8 cellular contexts compared by ENCODE assay signal in genomic region chr5:157756122-157756521, GRCh38.
"Had no signal": no experiment of that assay in that cellular context is flagged by ENCODE, and none has a peak within 500 bp of the region (broad histone marks: within the 10 kb centered on the region; RNA-seq: fewer than 3 reads in every experiment).

No MANE protein-coding gene starts in this region.

- H3K4me1 Mint-ChIP-seq: GM23338, H9 had no signal

- H3K4me3 Mint-ChIP-seq: GM23338, H9, HFFc6 had no signal

- H3K27ac Mint-ChIP-seq: GM23338, H9, HFFc6 had no signal

- ATAC-seq: GM23338, HCT116 had no signal

- H3K9me3 Mint-ChIP-seq: GM23338, H9, HFFc6 had no signal

- DNase-seq: GM23248, GOT3, H7, H9, HCEC 1CT, HFFc6 had no signal
